In genomic region chr2:112684415-112684775, GRCh38 we compare ENCODE assay signal across 24 cellular contexts. TPM values are rescaled to one million over a fixed set of nuclear protein-coding genes. Genes with fewer than 3 reads are reported as not detected.
"Had no signal": no experiment of that assay in that cellular context is flagged by ENCODE, and none has a peak within 500 bp of the region (broad histone marks: within the 10 kb centered on the region; RNA-seq: fewer than 3 reads in every experiment).

No MANE protein-coding gene starts in this region.

- H3K4me3 ChIP-seq: breast epithelium, SJSA1 had no signal

- H3K27ac ChIP-seq: breast epithelium, KMS-11, SJSA1 had no signal

- ATAC-seq: activated T-cell treated with anti-CD3 and anti-CD28 coated beads, Interleukin-2, amount 50 U/mL, for 4 hours had no signal

- H3K9ac ChIP-seq: KMS-11 had no signal

- H3K4me3 Mint-ChIP-seq: activated naive CD4-positive, alpha-beta T cell treated with anti-CD3 and anti-CD28 coated beads, Interleukin-2, amount 10 ng/mL, durations not matched to agents 7 days and 5 days; activated T-cell treated with anti-CD3 and anti-CD28 coated beads, Interleukin-2, amount 50 U/mL, for 4 hours; IgD-negative memory B cell; T-helper 1 cell treated with Interleukin-12 subunit alpha and Interleukin-12 subunit beta and Interleukin-4 antibody, amounts not matched to agents 30 μg/mL and 1 μg/mL, for 36 hours; WTC11 had no signal

- H3K27me3 Mint-ChIP-seq: IgD-negative memory B cell had no signal

- H3K4me2 ChIP-seq: KMS-11 had no signal

- H3K9me3 Mint-ChIP-seq: activated naive CD4-positive, alpha-beta T cell treated with anti-CD3 and anti-CD28 coated beads, Interleukin-2, amount 10 ng/mL, durations not matched to agents 7 days and 5 days; activated T-cell treated with anti-CD3 and anti-CD28 coated beads, Interleukin-2, amount 50 U/mL, for 4 hours; IgD-negative memory B cell; T-helper 1 cell treated with Interleukin-12 subunit alpha and Interleukin-12 subunit beta and Interleukin-4 antibody, amounts not matched to agents 30 μg/mL and 1 μg/mL, for 36 hours; WTC11 had no signal

- H3K4me1 ChIP-seq: breast epithelium had no signal

- H3K36me3 Mint-ChIP-seq: activated naive CD4-positive, alpha-beta T cell treated with anti-CD3 and anti-CD28 coated beads, Interleukin-2, amount 10 ng/mL, durations not matched to agents 7 days and 5 days; IgD-negative memory B cell; WTC11 had no signal

- H3K27me3 ChIP-seq: breast epithelium, SJSA1 had no signal

- H3K27ac Mint-ChIP-seq: activated naive CD4-positive, alpha-beta T cell treated with anti-CD3 and anti-CD28 coated beads, Interleukin-2, amount 10 ng/mL, durations not matched to agents 7 days and 5 days; IgD-negative memory B cell; WTC11 had no signal

- H3K9me3 ChIP-seq: breast epithelium, SJSA1 had no signal

- H3K36me3 ChIP-seq: breast epithelium, SJSA1 had no signal

- DNase-seq: activated CD4-positive, alpha-beta T cell treated with anti-CD3 and anti-CD28 coated beads for 48 hours; activated CD4-positive, alpha-beta T cell treated with anti-CD3 and anti-CD28 coated beads, Interleukin-2, amount 50 U/mL, for 4 hours; activated CD4-positive, CD25-positive, alpha-beta regulatory T cell treated with anti-CD3 and anti-CD28 coated beads, Interleukin-2, amount 50 U/mL, for 72 hours; activated CD8-positive, alpha-beta memory T cell treated with anti-CD3 and anti-CD28 coated beads for 24 hours; activated gamma-delta T cell; activated naive CD4-positive, alpha-beta T cell treated with anti-CD3 and anti-CD28 coated beads, Interleukin-2, amount 10 ng/mL, durations not matched to agents 7 days and 5 days; activated T-cell treated with anti-CD3 and anti-CD28 coated beads, Interleukin-2, amount 50 U/mL, for 4 hours; aorta; NCI-H1092; NCI-H1417; NCI-H1930; NCI-H2171; NCI-H2227 treated with DMSO at 0.1 percent for 48 hours; NCI-H446 treated with DMSO at 0.1 percent for 48 hours; NCI-H526 treated with DMSO at 0.1 percent for 48 hours; NCI-H82; SHP77 had no signal

RNA-seq across cellular contexts. Expression of gene NT5DC4, which starts 36.4 kb away (rescaled TPM):
- total RNA-seq: activated T-cell treated with anti-CD3 and anti-CD28 coated beads, Interleukin-2, amount 50 U/mL, for 4 hours; breast epithelium; MCF 10A; SJSA1; WTC11 had no signal
- polyA plus RNA-seq: aorta, IgD-negative memory B cell had no signal
